Comparison of ENCODE assay signal across 17 cellular contexts in the genomic region with DNA sequence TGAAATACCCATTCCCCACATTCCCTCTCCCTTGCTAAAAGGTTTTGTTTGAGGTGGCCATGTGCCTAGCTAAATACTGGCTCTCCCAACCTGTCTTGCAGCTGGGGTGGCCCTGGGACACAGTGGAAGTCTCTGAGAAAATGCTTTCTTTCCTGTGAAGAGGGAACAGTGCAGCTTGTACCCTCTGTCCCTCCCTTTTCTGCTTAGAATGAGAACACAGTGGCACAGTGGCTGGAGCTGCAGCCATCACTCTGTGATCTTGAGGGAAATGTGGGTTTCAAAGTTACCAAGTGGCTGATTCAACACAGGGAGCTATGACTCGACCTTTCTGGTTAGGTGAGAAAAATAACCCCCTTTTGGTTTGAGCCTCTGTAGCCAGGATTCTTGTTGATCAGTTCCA.
DNase-seq lines count a peak whose midpoint lies in the region; ATAC-seq, FAIRE-seq and TF ChIP-seq lines count a peak whose summit lies in the region.
"Had no signal": no experiment of that assay in that cellular context is flagged by ENCODE, and none has a peak within 500 bp of the region (broad histone marks: within the 10 kb centered on the region; RNA-seq: fewer than 3 reads in every experiment).

No MANE protein-coding gene starts in this region.

- peak overlapping the region; percentile 57 for H3K4me3 Mint-ChIP-seq in activated CD4-positive, alpha-beta T cell treated with anti-CD3 and anti-CD28 coated beads, Interleukin-2, amount 10 ng/mL, durations not matched to agents 24 days and 14 days
- no peak overlapping the region for H3K4me3 Mint-ChIP-seq in activated naive CD8-positive, alpha-beta T cell treated with anti-CD3 and anti-CD28 coated beads for 36 hours
- H3K4me3 Mint-ChIP-seq in stimulated activated memory B cell treated with anti-CD40 and anti-IgM and Interleukin-4, amounts not matched to agents 10 μg/mL and 1 μg/mL and 100 μg/mL, for 72 hours: no peak overlapping the region

- H3K4me1 Mint-ChIP-seq in activated CD4-positive, alpha-beta T cell treated with anti-CD3 and anti-CD28 coated beads, Interleukin-2, amount 10 ng/mL, durations not matched to agents 24 days and 14 days: peaks cover 71% of the 10 kb centered on the region
- peaks cover 72% of the 10 kb centered on the region for H3K4me1 Mint-ChIP-seq in activated naive CD8-positive, alpha-beta T cell treated with anti-CD3 and anti-CD28 coated beads for 36 hours
- peaks cover 17% of the 10 kb centered on the region for H3K4me1 Mint-ChIP-seq in stimulated activated memory B cell treated with anti-CD40 and anti-IgM and Interleukin-4, amounts not matched to agents 10 μg/mL and 1 μg/mL and 100 μg/mL, for 72 hours

- H3K9me3 Mint-ChIP-seq in activated CD4-positive, alpha-beta T cell treated with anti-CD3 and anti-CD28 coated beads, Interleukin-2, amount 10 ng/mL, durations not matched to agents 24 days and 14 days: peaks cover 6% of the 10 kb centered on the region
- H3K9me3 Mint-ChIP-seq in activated naive CD8-positive, alpha-beta T cell treated with anti-CD3 and anti-CD28 coated beads for 36 hours: peaks cover 9% of the 10 kb centered on the region
- H3K9me3 Mint-ChIP-seq in stimulated activated memory B cell treated with anti-CD40 and anti-IgM and Interleukin-4, amounts not matched to agents 10 μg/mL and 1 μg/mL and 100 μg/mL, for 72 hours: no peaks in the 10 kb centered on the region

- DNase-seq in activated CD4-positive, alpha-beta T cell treated with anti-CD3 and anti-CD28 coated beads, Interleukin-2, amount 10 ng/mL, durations not matched to agents 24 days and 14 days: peak; percentile 83
- DNase-seq in activated CD4-positive, alpha-beta T cell treated with anti-CD3 and anti-CD28 coated beads for 4 hours: no peak
- DNase-seq in LNCaP clone FGC (ENCODE audit: low read depth) (peak; percentile 52), H54 (ENCODE audit: insufficient read length, low spot score) (no peak), NCI-H2107 treated with DMSO at 0.1 percent for 48 hours (lab: John Stamatoyannopoulos, UW; ENCODE audit: unreplicated experiment) (no peak)
- DNase-seq in activated naive CD8-positive, alpha-beta T cell treated with anti-CD3 and anti-CD28 coated beads for 36 hours: peak; percentile 55
- DNase-seq: anterior cingulate cortex, HCEC 1CT, left ventricle myocardium superior, naive B cell, NCI-H2029, NCI-H69, RPMI8226, substantia nigra had no signal

- TF ChIP-seq POLR2A in H54 (IDR thresholded peaks at IDR 0.05; ENCODE audit: low read depth, low read length): no peak

- intact Hi-C loops in activated CD4-positive, alpha-beta T cell treated with anti-CD3 and anti-CD28 coated beads, Interleukin-2, amount 10 ng/mL, durations not matched to agents 24 days and 14 days (cut with micrococcal nuclease): loop anchor here (1.0 kb wide), 2 partner anchors 11 to 43 kb away; no protein-coding TSS in a partner anchor

- no peak for FAIRE-seq in H54 (lab: Jason Lieb, UNC)

- no peak for TF ChIP-seq CTCF in LNCaP clone FGC (IDR thresholded peaks at IDR 0.05; ENCODE audit: control insufficient read depth, extremely low read depth, insufficient read depth)

- H3K4me3 ChIP-seq in LNCaP clone FGC (ENCODE audit: low read depth, low read length): no peak overlapping the region
- H3K4me3 ChIP-seq: right atrium auricular region had no signal

- H3K27ac Mint-ChIP-seq in activated CD4-positive, alpha-beta T cell treated with anti-CD3 and anti-CD28 coated beads, Interleukin-2, amount 10 ng/mL, durations not matched to agents 24 days and 14 days: peak overlapping the region; percentile 92
- peak overlapping the region; percentile 91 for H3K27ac Mint-ChIP-seq in activated naive CD8-positive, alpha-beta T cell treated with anti-CD3 and anti-CD28 coated beads for 36 hours
- H3K27ac Mint-ChIP-seq in stimulated activated memory B cell treated with anti-CD40 and anti-IgM and Interleukin-4, amounts not matched to agents 10 μg/mL and 1 μg/mL and 100 μg/mL, for 72 hours: no peak overlapping the region

- ATAC-seq in stimulated activated memory B cell treated with anti-CD40 and anti-IgM and Interleukin-4, amounts not matched to agents 10 μg/mL and 1 μg/mL and 100 μg/mL, for 72 hours: peak; percentile 76
- no peak for ATAC-seq in HG03045 (IDR thresholded peaks at IDR 0.05; ENCODE audit: unreplicated experiment)
- ATAC-seq: left ventricle myocardium superior had no signal

- H3K27me3 Mint-ChIP-seq in activated CD4-positive, alpha-beta T cell treated with anti-CD3 and anti-CD28 coated beads, Interleukin-2, amount 10 ng/mL, durations not matched to agents 24 days and 14 days: no peaks in the 10 kb centered on the region
- no peaks in the 10 kb centered on the region for H3K27me3 Mint-ChIP-seq in activated naive CD8-positive, alpha-beta T cell treated with anti-CD3 and anti-CD28 coated beads for 36 hours
- peaks cover 24% of the 10 kb centered on the region for H3K27me3 Mint-ChIP-seq in stimulated activated memory B cell treated with anti-CD40 and anti-IgM and Interleukin-4, amounts not matched to agents 10 μg/mL and 1 μg/mL and 100 μg/mL, for 72 hours

- H3K36me3 Mint-ChIP-seq in activated CD4-positive, alpha-beta T cell treated with anti-CD3 and anti-CD28 coated beads, Interleukin-2, amount 10 ng/mL, durations not matched to agents 24 days and 14 days (ENCODE audit: low read depth): peaks cover 17% of the 10 kb centered on the region
- H3K36me3 Mint-ChIP-seq in activated naive CD8-positive, alpha-beta T cell treated with anti-CD3 and anti-CD28 coated beads for 36 hours: peaks cover 17% of the 10 kb centered on the region
- H3K36me3 Mint-ChIP-seq in stimulated activated memory B cell treated with anti-CD40 and anti-IgM and Interleukin-4, amounts not matched to agents 10 μg/mL and 1 μg/mL and 100 μg/mL, for 72 hours: no peaks in the 10 kb centered on the region
- H3K36me3 Mint-ChIP-seq: naive B cell had no signal

Comparison
In these comparisons a context has a peak if more than half of its experiments do, and no peak if none do; other contexts are left out.
1. DNase-seq: peak in activated CD4-positive, alpha-beta T cell treated with anti-CD3 and anti-CD28 coated beads, Interleukin-2, amount 10 ng/mL, durations not matched to agents 24 days and 14 days (single experiment), LNCaP clone FGC (single experiment) and activated naive CD8-positive, alpha-beta T cell treated with anti-CD3 and anti-CD28 coated beads for 36 hours (single experiment); none in activated CD4-positive, alpha-beta T cell treated with anti-CD3 and anti-CD28 coated beads for 4 hours (0 of 2), H54 (single experiment) and NCI-H2107 treated with DMSO at 0.1 percent for 48 hours (single experiment).